Comparison of ENCODE assay signal across 1 cellular context in genomic region chr6:16333580-16333979, GRCh38.
TF ChIP-seq lines count a peak whose summit lies in the region.

No MANE protein-coding gene starts in this region.

TF ChIP-seq in GM23338, 12 proteins besides CTCF, POLR2A, EP300 and RAD21 (continued from another document):
- TF ChIP-seq ZNF462 (CRISPR knock-in tag; IDR thresholded peaks at IDR 0.05) = no peak
- TF ChIP-seq ZNF114 (CRISPR knock-in tag; IDR thresholded peaks at IDR 0.05) = no peak
- TF ChIP-seq EZH2phosphoT487 (IDR thresholded peaks at IDR 0.05; ENCODE audit: unreplicated experiment) = no peak
- TF ChIP-seq JUNB (IDR thresholded peaks at IDR 0.05; ENCODE audit: unreplicated experiment) = no peak
TF ChIP-seq in GM23338: peak in this region for 0.
